Comparison of ENCODE assay signal across 20 cellular contexts in the genomic region with DNA sequence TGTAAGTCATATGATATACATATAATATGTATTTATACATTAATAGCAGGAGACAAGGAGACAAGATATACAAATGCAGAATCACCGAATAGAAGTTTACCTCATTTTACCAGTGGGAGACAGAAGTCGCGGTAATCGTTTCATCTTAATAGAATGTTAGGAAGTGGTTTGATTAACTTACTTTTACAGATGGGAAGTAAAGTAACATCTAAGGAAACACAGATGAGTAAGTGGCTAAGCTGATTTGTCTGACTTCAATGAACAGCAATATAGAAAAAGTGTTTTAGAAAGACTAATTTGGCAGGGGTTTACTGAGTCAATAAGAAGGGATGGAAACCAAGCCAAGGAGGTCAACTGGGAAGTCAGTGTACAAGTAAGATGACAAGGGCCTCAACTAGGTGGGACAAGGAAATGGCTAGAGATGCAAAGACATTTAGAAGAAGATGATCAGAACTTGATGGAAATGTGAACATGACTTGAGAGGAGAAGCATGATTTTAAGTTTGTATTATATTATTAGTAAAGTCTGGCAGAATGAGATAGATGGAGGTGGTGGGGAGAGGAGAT. TPM values are rescaled to one million over a fixed set of nuclear protein-coding genes. Genes with fewer than 3 reads are reported as not detected.
A peak's percentile ranks its signal among the peaks of the same experiment; 100 is the strongest.
DNase-seq lines count a peak whose midpoint lies in the region; ATAC-seq lines count a peak whose summit lies in the region.
"Had no signal": no experiment of that assay in that cellular context is flagged by ENCODE, and none has a peak within 500 bp of the region (broad histone marks: within the 10 kb centered on the region; RNA-seq: fewer than 3 reads in every experiment).

No MANE protein-coding gene starts in this region.

- peaks cover 35% of the 10 kb centered on the region for H3K36me3 ChIP-seq in BLaER1
- no peaks in the 10 kb centered on the region for H3K36me3 ChIP-seq in CD4-positive, CD25-positive, alpha-beta regulatory T cell (ENCODE audit: control insufficient read depth, insufficient read depth, low read length)
- H3K36me3 ChIP-seq: HAP-1 had no signal

- H3K27ac ChIP-seq in BLaER1, result no peak overlapping the region
- H3K27ac ChIP-seq in CD4-positive, CD25-positive, alpha-beta regulatory T cell (ENCODE audit: insufficient read depth, low read length, poor library complexity, severe bottlenecking), result peak overlapping the region; percentile 8
- H3K27ac ChIP-seq: SJSA1, suprapubic skin had no signal

- POLR2A ChIA-PET in T-cell (lab: Charles Lee), result no interaction called here

- H3K4me1 Mint-ChIP-seq in CD4-positive, CD25-positive, alpha-beta regulatory T cell, result peaks cover 20 to 35% (median 28%) of the 10 kb centered on the region in 4 donors
- peaks cover 36 to 64% (median 56%) of the 10 kb centered on the region in 3 donors for H3K4me1 Mint-ChIP-seq in T-cell
- H3K4me1 Mint-ChIP-seq in effector memory CD8-positive, alpha-beta T cell (ENCODE audit: low read depth in 2 of 2), result peaks cover 17 to 23% of the 10 kb centered on the region in 2 donors

- peaks cover 13% of the 10 kb centered on the region for H3K9me3 ChIP-seq in BLaER1
- H3K9me3 ChIP-seq in CD4-positive, CD25-positive, alpha-beta regulatory T cell (ENCODE audit: control insufficient read depth in 2 of 2, low read length in 2 of 2), result peaks cover 3 to 4% of the 10 kb centered on the region in 2 experiments
- H3K9me3 ChIP-seq: HAP-1, SJSA1 had no signal

- peak overlapping the region; percentile 18; the same call in 1 of the 2 replicates for H3K4me2 ChIP-seq in BLaER1
- H3K4me2 ChIP-seq: smooth muscle cell had no signal

- CTCF ChIA-PET in T-cell (lab: Charles Lee), result no interaction called here

- H3K4me3 Mint-ChIP-seq in CD4-positive, CD25-positive, alpha-beta regulatory T cell, result no peak overlapping the region
- H3K4me3 Mint-ChIP-seq in T-cell, result peak overlapping the region in 2 of 3 donors; percentile 5 to 35
- H3K4me3 Mint-ChIP-seq in effector memory CD8-positive, alpha-beta T cell, result no peak overlapping the region
- H3K4me3 Mint-ChIP-seq: B cell had no signal

- H3K4me3 ChIP-seq in BLaER1, result no peak overlapping the region
- H3K4me3 ChIP-seq in CD4-positive, CD25-positive, alpha-beta regulatory T cell (ENCODE audit: low read depth, low read length), result no peak overlapping the region
- H3K4me3 ChIP-seq: HAP-1, SJSA1, smooth muscle cell, suprapubic skin had no signal

- peaks cover 49% of the 10 kb centered on the region for H3K4me1 ChIP-seq in BLaER1
- peaks cover 5% of the 10 kb centered on the region for H3K4me1 ChIP-seq in CD4-positive, CD25-positive, alpha-beta regulatory T cell (ENCODE audit: control insufficient read depth, insufficient read depth, low read length, poor library complexity, severe bottlenecking)
- H3K4me1 ChIP-seq: HAP-1 had no signal

- peak overlapping the region in 2 of 3 donors; percentile 4 to 54 for H3K27ac Mint-ChIP-seq in CD4-positive, CD25-positive, alpha-beta regulatory T cell
- peak overlapping the region; percentile 75 to 89 for H3K27ac Mint-ChIP-seq in T-cell
- peak overlapping the region; percentile 56 to 76 for H3K27ac Mint-ChIP-seq in effector memory CD8-positive, alpha-beta T cell
- H3K27ac Mint-ChIP-seq: B cell had no signal

- ATAC-seq in CD4-positive, CD25-positive, alpha-beta regulatory T cell (ENCODE audit: low read depth in 2 of 2), result no peak
- ATAC-seq in T-cell (replicated peaks in 1 of 4), result peak in 1 of 4 experiments; percentile 40
- no peak for ATAC-seq in effector memory CD8-positive, alpha-beta T cell (replicated peaks)
- no peak for ATAC-seq in HG03280 (IDR thresholded peaks at IDR 0.05; ENCODE audit: unreplicated experiment)

- H4K20me1 ChIP-seq in BLaER1, result no peaks in the 10 kb centered on the region

- peaks cover 15% of the 10 kb centered on the region for H3K36me3 Mint-ChIP-seq in CD4-positive, CD25-positive, alpha-beta regulatory T cell
- H3K36me3 Mint-ChIP-seq in T-cell, result peaks cover 45% of the 10 kb centered on the region
- no peaks in the 10 kb centered on the region for H3K36me3 Mint-ChIP-seq in effector memory CD8-positive, alpha-beta T cell (ENCODE audit: insufficient read depth)

- no peak overlapping the region for H3K9ac ChIP-seq in BLaER1

- no peak for DNase-seq in CD4-positive, CD25-positive, alpha-beta regulatory T cell
- DNase-seq in T-cell, result no peak
- DNase-seq in effector memory CD8-positive, alpha-beta T cell, result no peak
- DNase-seq in cerebellum (ENCODE audit: low spot score), result no peak
- DNase-seq in iPS-NIHi7 (ENCODE audit: extremely low spot score), result no peak
- DNase-seq: activated CD4-positive, alpha-beta T cell treated with anti-CD3 and anti-CD28 coated beads for 4 hours; aorta; DMS153; foreskin fibroblast; hypothalamus; Kasumi-1; NCI-H748 treated with DMSO at 0.1 percent for 48 hours; stimulated activated CD4-positive, alpha-beta T cell treated with anti-CD3 and anti-CD28 coated beads, Interleukin-4, amount 100 ng/mL, for 24 hours had no signal

- H3K27me3 Mint-ChIP-seq in CD4-positive, CD25-positive, alpha-beta regulatory T cell, result no peaks in the 10 kb centered on the region
- no peaks in the 10 kb centered on the region for H3K27me3 Mint-ChIP-seq in T-cell
- H3K27me3 Mint-ChIP-seq in effector memory CD8-positive, alpha-beta T cell, result no peaks in the 10 kb centered on the region
- H3K27me3 Mint-ChIP-seq: B cell had no signal

- H3K27me3 ChIP-seq in BLaER1, result no peaks in the 10 kb centered on the region
- no peaks in the 10 kb centered on the region for H3K27me3 ChIP-seq in CD4-positive, CD25-positive, alpha-beta regulatory T cell (ENCODE audit: control insufficient read depth, insufficient read depth, low read length)
- H3K27me3 ChIP-seq: SJSA1, suprapubic skin had no signal

- H3K9me3 Mint-ChIP-seq in CD4-positive, CD25-positive, alpha-beta regulatory T cell, result peaks cover 0 to 2% (median 0%) of the 10 kb centered on the region in 7 donors
- H3K9me3 Mint-ChIP-seq in T-cell, result peaks cover 0 to 6% (median 2%) of the 10 kb centered on the region in 3 donors
- peaks cover 2 to 7% of the 10 kb centered on the region in 2 donors for H3K9me3 Mint-ChIP-seq in effector memory CD8-positive, alpha-beta T cell

RNA-seq across cellular contexts. Expression of a gene that starts 36.2 kb away (rescaled TPM):
- total RNA-seq in CD4-positive, CD25-positive, alpha-beta regulatory T cell, result 80.6 TPM
- polyA plus RNA-seq in CD4-positive, CD25-positive, alpha-beta regulatory T cell, result 10 to 100 TPM; 17.5 to 34.0 (median 18.0) TPM
- total RNA-seq in T-cell (10 to 100 TPM; 30.1 to 66.6 (median 39.4) TPM), cerebellum (39.9 TPM)

Comparison
In these comparisons a context has a peak if more than half of its experiments do, and no peak if none do; other contexts are left out.
1. H3K27ac Mint-ChIP-seq: peak in every context shown above with its lines; median percentile 82 in T-cell; 66 in effector memory CD8-positive, alpha-beta T cell; 29 in CD4-positive, CD25-positive, alpha-beta regulatory T cell.
2. H3K4me3 Mint-ChIP-seq: peak in T-cell (2 of 3); none in CD4-positive, CD25-positive, alpha-beta regulatory T cell (0 of 4) and effector memory CD8-positive, alpha-beta T cell (0 of 2).